In genomic region chr15:91099616-91100560, GRCh38 we compare ENCODE assay signal across 8 cellular contexts. TPM values are rescaled to one million over a fixed set of nuclear protein-coding genes. Genes with fewer than 3 reads are reported as not detected.
DNase-seq lines count a peak whose midpoint lies in the region; ATAC-seq and TF ChIP-seq lines count a peak whose summit lies in the region.

A gene with protein sequence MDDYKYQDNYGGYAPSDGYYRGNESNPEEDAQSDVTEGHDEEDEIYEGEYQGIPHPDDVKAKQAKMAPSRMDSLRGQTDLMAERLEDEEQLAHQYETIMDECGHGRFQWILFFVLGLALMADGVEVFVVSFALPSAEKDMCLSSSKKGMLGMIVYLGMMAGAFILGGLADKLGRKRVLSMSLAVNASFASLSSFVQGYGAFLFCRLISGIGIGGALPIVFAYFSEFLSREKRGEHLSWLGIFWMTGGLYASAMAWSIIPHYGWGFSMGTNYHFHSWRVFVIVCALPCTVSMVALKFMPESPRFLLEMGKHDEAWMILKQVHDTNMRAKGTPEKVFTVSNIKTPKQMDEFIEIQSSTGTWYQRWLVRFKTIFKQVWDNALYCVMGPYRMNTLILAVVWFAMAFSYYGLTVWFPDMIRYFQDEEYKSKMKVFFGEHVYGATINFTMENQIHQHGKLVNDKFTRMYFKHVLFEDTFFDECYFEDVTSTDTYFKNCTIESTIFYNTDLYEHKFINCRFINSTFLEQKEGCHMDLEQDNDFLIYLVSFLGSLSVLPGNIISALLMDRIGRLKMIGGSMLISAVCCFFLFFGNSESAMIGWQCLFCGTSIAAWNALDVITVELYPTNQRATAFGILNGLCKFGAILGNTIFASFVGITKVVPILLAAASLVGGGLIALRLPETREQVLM (plus strand): TSS chr15:91100257. CDS start chr15:91226264, 126,007 bp downstream.

- peak; percentile 12; the same call in 1 of the 2 replicates for TF ChIP-seq CTCF in IMR-90 (conservative IDR thresholded peaks at IDR 0.05; ENCODE audit: low read depth, low read length)
- TF ChIP-seq CTCF in activated B cell treated with CpG ODN at 0.5 μM for 24 hours (IDR thresholded peaks at IDR 0.05) = no peak

- in situ Hi-C loops in IMR-90 (cut with MboI; ENCODE audit: low sequenced_read_pairs) = no loop called here

- H3K27me3 ChIP-seq in IMR-90 (ENCODE audit: control insufficient read depth, insufficient read depth, low read length) = peaks cover 35% of the 10 kb centered on the region

- H4K20me1 ChIP-seq in IMR-90 (ENCODE audit: insufficient read depth, low read length) = no peaks in the 10 kb centered on the region

- CTCF ChIA-PET in IMR-90 (lab: Yijun Ruan, JAX) = interaction anchor here (0.6 kb wide), 2 partner anchors 63 to 149 kb away, joined by 3 to 4 read pairs; no protein-coding TSS in a partner anchor
- CTCF ChIA-PET in activated B cell treated with CpG ODN at 0.5 μM for 24 hours (lab: Charles Lee) = no interaction called here

- peak; percentile 32 for DNase-seq in 8988T
- DNase-seq in IMR-90 = peak; percentile 42
- DNase-seq in activated B cell treated with CpG ODN at 0.5 μM for 24 hours = peak; percentile 23
- DNase-seq in cerebellar cortex (ENCODE audit: low spot score) = peak; percentile 60
- no peak for DNase-seq in left lobe of liver (ENCODE audit: low spot score)
- DNase-seq in stimulated activated CD4-positive, alpha-beta T cell treated with anti-CD3 and anti-CD28 coated beads, Interleukin-4, amount 100 ng/mL, for 24 hours = peak; percentile 42
- no peak for DNase-seq in DMS79 (lab: John Stamatoyannopoulos, UW)

- H3K27me3 Mint-ChIP-seq in activated B cell treated with CpG ODN at 0.5 μM for 24 hours = peaks cover 60% of the 10 kb centered on the region

- no peak within 1 kb of the TSS for H3K4ac ChIP-seq in IMR-90 (ENCODE audit: low read depth, low read length)

- H3K9me3 ChIP-seq in IMR-90 (ENCODE audit: control insufficient read depth, insufficient read depth, low read length) = no peaks in the 10 kb centered on the region

- TF ChIP-seq RAD21 in IMR-90 (IDR thresholded peaks at IDR 0.05; ENCODE audit: low read length) = no peak

- intact Hi-C loops in IMR-90 (cut with micrococcal nuclease) (no loop called here), activated B cell treated with CpG ODN at 0.5 μM for 24 hours (cut with micrococcal nuclease) (no loop called here)

- no peak within 1 kb of the TSS for H3K9ac ChIP-seq in IMR-90 (ENCODE audit: low read depth, low read length)

- no peaks in the 10 kb centered on the region for H3K4me1 ChIP-seq in IMR-90 (ENCODE audit: control insufficient read depth, insufficient read depth, low read length)

- no peak within 1 kb of the TSS for H3K18ac ChIP-seq in IMR-90 (ENCODE audit: low read depth, low read length)

- no peak within 1 kb of the TSS for H4K91ac ChIP-seq in IMR-90 (ENCODE audit: insufficient read depth, low read depth, low read length)

- H2BK5ac ChIP-seq in IMR-90 (ENCODE audit: low read depth, low read length, poor library complexity, severe bottlenecking) = no peak within 1 kb of the TSS

- dilution Hi-C loops in IMR-90 (cut with HindIII; ENCODE audit: low sequenced_read_pairs, unreplicated experiment) = no loop called here

- H3K23ac ChIP-seq in IMR-90 (ENCODE audit: low read depth, low read length) = no peak within 1 kb of the TSS

- peak within 1 kb of the TSS; percentile 76 for H2AFZ ChIP-seq in IMR-90 (replicated peaks; ENCODE audit: low read length, poor library complexity)

- H3K9me3 Mint-ChIP-seq in activated B cell treated with CpG ODN at 0.5 μM for 24 hours = no peaks in the 10 kb centered on the region

- POLR2A ChIA-PET in IMR-90 (lab: Charles Lee; ENCODE audit: unreplicated experiment) = no interaction called here
- POLR2A ChIA-PET in activated B cell treated with CpG ODN at 0.5 μM for 24 hours (lab: Charles Lee) = no interaction called here

- no peaks in the 10 kb centered on the region for H3K36me3 ChIP-seq in IMR-90 (ENCODE audit: control insufficient read depth, insufficient read depth, low read length)

- H2BK15ac ChIP-seq in IMR-90 (ENCODE audit: low read depth, low read length) = no peak within 1 kb of the TSS

- no peaks in the 10 kb centered on the region for H3K79me1 ChIP-seq in IMR-90 (ENCODE audit: low read depth in 1 of 2, low read length in 2 of 2)

- H3K27ac ChIP-seq in IMR-90 (ENCODE audit: insufficient read depth, low read length) = no peak within 1 kb of the TSS

- no peak for TF ChIP-seq POLR2A in IMR-90 (IDR thresholded peaks at IDR 0.05; ENCODE audit: low read depth, low read length)

- peaks cover 18% of the 10 kb centered on the region for H3K4me1 Mint-ChIP-seq in activated B cell treated with CpG ODN at 0.5 μM for 24 hours

- WGBS in IMR-90 (ENCODE audit: extremely low coverage in 2 of 2, insufficient read length in 1 of 2), 2 experiments = 1% methylated on average over 33 of the region's 80 CpGs; no CpG with 5 or more reads in 1 of the 2 experiments

- BruUV-seq in IMR-90 (replicated peaks; lab: Mats Ljungman, UMichigan) = no TSS peak

- no peak within 1 kb of the TSS for H3K14ac ChIP-seq in IMR-90 (replicated peaks; ENCODE audit: low read depth, low read length)

- no peaks in the 10 kb centered on the region for H3K36me3 Mint-ChIP-seq in activated B cell treated with CpG ODN at 0.5 μM for 24 hours (ENCODE audit: low read depth)

- no peak within 1 kb of the TSS for H2AK5ac ChIP-seq in IMR-90 (ENCODE audit: low read depth, low read length)

- H2AK9ac ChIP-seq in IMR-90 (replicated peaks; ENCODE audit: low read depth, low read length, poor library complexity) = no peak within 1 kb of the TSS

- H3K27ac Mint-ChIP-seq in activated B cell treated with CpG ODN at 0.5 μM for 24 hours = no peak within 1 kb of the TSS

- no peak within 1 kb of the TSS for H4K5ac ChIP-seq in IMR-90 (ENCODE audit: low read depth, low read length)

- no peak within 1 kb of the TSS for H2BK20ac ChIP-seq in IMR-90 (ENCODE audit: low read depth, low read length)

- peak within 1 kb of the TSS; percentile 37 for H3K4me3 ChIP-seq in IMR-90 (ENCODE audit: insufficient read depth, low read depth, low read length)

- H3K4me2 ChIP-seq in IMR-90 (ENCODE audit: low read depth, low read length) = peak within 1 kb of the TSS; percentile 86

- H4K8ac ChIP-seq in IMR-90 (ENCODE audit: low read depth in 2 of 2, low read length in 2 of 2) = no peak within 1 kb of the TSS

- H3K56ac ChIP-seq in IMR-90 (ENCODE audit: extremely low read depth, insufficient read depth, low read length) = no peak within 1 kb of the TSS

- H3K9me1 ChIP-seq in IMR-90 (ENCODE audit: insufficient read depth, low read length) = no peaks in the 10 kb centered on the region

- H3K4me3 Mint-ChIP-seq in activated B cell treated with CpG ODN at 0.5 μM for 24 hours = peak within 1 kb of the TSS; percentile 80

- ATAC-seq in GM18909 (IDR thresholded peaks at IDR 0.05; ENCODE audit: poor library complexity, unreplicated experiment) (peak; percentile 69), IMR-90 (ENCODE audit: low read depth) (peak; percentile 60), activated B cell treated with CpG ODN at 0.5 μM for 24 hours (ENCODE audit: low read depth) (peak; percentile 60), left lobe of liver (peak; percentile 71)

- H2BK120ac ChIP-seq in IMR-90 (ENCODE audit: low read depth, low read length) = no peak within 1 kb of the TSS

TF ChIP-seq in IMR-90, 13 proteins besides CTCF, POLR2A, EP300 and RAD21:
- no peak for TF ChIP-seq CEBPB (IDR thresholded peaks at IDR 0.05; ENCODE audit: low read depth, low read length)
- TF ChIP-seq MXI1 (IDR thresholded peaks at IDR 0.05; ENCODE audit: borderline replicate concordance, low read depth, low read length) = no peak
- no peak for TF ChIP-seq MAZ (IDR thresholded peaks at IDR 0.05; ENCODE audit: borderline replicate concordance, low read depth, low read length)
TF ChIP-seq in IMR-90: peak in this region for 0.

RNA-seq across cellular contexts. Expression of the gene that starts here (rescaled TPM):
- not detected in 2 replicates for total RNA-seq in IMR-90 (2012; rRNA removed)
- not detected in 2 replicates for polyA plus RNA-seq in IMR-90 (2012; rRNA removed)
- not detected in 2 replicates for polyA plus RNA-seq in IMR-90 (2012; cell fraction: cytosol; rRNA removed)
- not detected in 2 replicates for polyA plus RNA-seq in IMR-90 (2012; cell fraction: nucleus; rRNA removed; ENCODE audit: low replicate concordance)
- not detected in 2 replicates for total RNA-seq in activated B cell treated with CpG ODN at 0.5 μM for 24 hours
- total RNA-seq in left lobe of liver = 0.60 TPM

Comparison
In these comparisons a context has a peak if more than half of its experiments do, and no peak if none do; other contexts are left out.
1. Peak in DNase-seq, ATAC-seq, H3K4me3 ChIP-seq and H3K4me2 ChIP-seq in IMR-90; RNA of the gene not detected or under 1 TPM.
2. Peak in DNase-seq and ATAC-seq in activated B cell treated with CpG ODN at 0.5 μM for 24 hours; RNA of the gene not detected or under 1 TPM.
3. Peak in ATAC-seq in left lobe of liver; RNA of the gene not detected or under 1 TPM.
4. DNase-seq: peak in 8988T (single experiment), cerebellar cortex (single experiment) and stimulated activated CD4-positive, alpha-beta T cell treated with anti-CD3 and anti-CD28 coated beads, Interleukin-4, amount 100 ng/mL, for 24 hours (single experiment); none in left lobe of liver (single experiment) and DMS79 (single experiment).
5. Peak in every context shown above with its lines, with median percentiles within 50 percentile points of each other: ATAC-seq.